Comparison of ENCODE assay signal across 1 cellular context in genomic region chr22:44753189-44754042, GRCh38.
TF ChIP-seq lines count a peak whose summit lies in the region.

No MANE protein-coding gene starts in this region.

TF ChIP-seq in IMR-90, 13 proteins besides CTCF, POLR2A, EP300 and RAD21 (continued from another document):
- no peak for TF ChIP-seq USF2 (IDR thresholded peaks at IDR 0.05; ENCODE audit: low read depth, low read length)
- TF ChIP-seq RFX5 (IDR thresholded peaks at IDR 0.05; ENCODE audit: low read depth, low read length) = no peak
- no peak for TF ChIP-seq CHD1 (IDR thresholded peaks at IDR 0.05; ENCODE audit: low read depth, low read length)
- no peak for TF ChIP-seq FOS (IDR thresholded peaks at IDR 0.05; ENCODE audit: low read depth, low read length)
- no peak for TF ChIP-seq CEBPB (IDR thresholded peaks at IDR 0.05; ENCODE audit: low read depth, low read length)
- no peak for TF ChIP-seq NFE2L2 (IDR thresholded peaks at IDR 0.05; ENCODE audit: low read depth, low read length)
